Comparison of ENCODE assay signal across 8 cellular contexts in genomic region chr17:3636908-3637373, GRCh38. TPM values are rescaled to one million over a fixed set of nuclear protein-coding genes. Genes with fewer than 3 reads are reported as not detected.
DNase-seq lines count a peak whose midpoint lies in the region; ATAC-seq and TF ChIP-seq lines count a peak whose summit lies in the region.

No MANE protein-coding gene starts in this region.

- DNase-seq in AG09309 (ENCODE audit: low read depth) (no peak), Karpas-422 (no peak), GOT3 (lab: John Stamatoyannopoulos, UW) (no peak), dedifferentiated amniotic fluid mesenchymal stem cell (ENCODE audit: extremely low spot score) (no peak), NCI-H345 (lab: John Stamatoyannopoulos, UW) (no peak)

- H3K9me2 ChIP-seq in Karpas-422 (replicated peaks; ENCODE audit: insufficient read depth, low read length) = no peaks in the 10 kb centered on the region

- H3K27me3 ChIP-seq in Karpas-422 (ENCODE audit: low read length) (no peaks in the 10 kb centered on the region), muscle layer of duodenum (ENCODE audit: low read depth, low read length) (no peaks in the 10 kb centered on the region)

- peaks cover 33% of the 10 kb centered on the region for H3K79me2 ChIP-seq in Karpas-422 (ENCODE audit: low read length)

- H3K9ac ChIP-seq in Karpas-422 (ENCODE audit: low read length) = peak overlapping the region; percentile 89

- TF ChIP-seq CTCF in AG09309 (IDR thresholded peaks at IDR 0.05; ENCODE audit: control insufficient read depth, insufficient read depth, low read depth, low read length, missing control alignments) = no peak

- H3K9me3 ChIP-seq in Karpas-422 (ENCODE audit: low read length) (no peaks in the 10 kb centered on the region), muscle layer of duodenum (ENCODE audit: control insufficient read depth in 1 of 2, low read length in 2 of 2) (no peaks in the 10 kb centered on the region)

- H3K4me2 ChIP-seq in Karpas-422 (ENCODE audit: low read depth, low read length, poor library complexity, severe bottlenecking) = peak overlapping the region; percentile 95

- peaks cover 45% of the 10 kb centered on the region for H3K4me1 ChIP-seq in Karpas-422 (ENCODE audit: low read length)
- H3K4me1 ChIP-seq in muscle layer of duodenum (ENCODE audit: control insufficient read depth in 1 of 2, insufficient read depth in 2 of 2, low read length in 2 of 2) = peaks cover 0 to 22% of the 10 kb centered on the region in 2 donors

- H4K20me1 ChIP-seq in Karpas-422 (ENCODE audit: insufficient read depth, low read depth, low read length) = no peaks in the 10 kb centered on the region

- H3K27ac ChIP-seq in Karpas-422 (ENCODE audit: low read length) (peak overlapping the region; percentile 83), cingulate gyrus (ENCODE audit: low read depth, low read length) (peak overlapping the region; percentile 98), muscle layer of duodenum (ENCODE audit: low read length) (peak overlapping the region; percentile 84)

- H2AFZ ChIP-seq in Karpas-422 (ENCODE audit: low read length) = peak overlapping the region; percentile 89; the same call in 1 of the 2 replicates

- peak; percentile 9 for ATAC-seq in GM19467 (IDR thresholded peaks at IDR 0.05; ENCODE audit: unreplicated experiment)

- H3K4me3 ChIP-seq in AG09309 (ENCODE audit: control insufficient read depth, low read depth, low read length) (peak overlapping the region; percentile 62), Karpas-422 (ENCODE audit: low read length) (peak overlapping the region; percentile 99), muscle layer of duodenum (ENCODE audit: low read depth in 1 of 2, low read length in 2 of 2) (peak overlapping the region; percentile 80 to 98)

- H3K36me3 ChIP-seq in Karpas-422 (ENCODE audit: insufficient read depth, low read length) (no peaks in the 10 kb centered on the region), muscle layer of duodenum (ENCODE audit: control insufficient read depth in 1 of 2, insufficient read depth in 2 of 2, low read length in 2 of 2) (peaks cover 4% of the 10 kb centered on the region in 2 donors)

RNA-seq across cellular contexts. Expression of gene CTNS, which starts 0.4 kb away (rescaled TPM):
- 21.1 and 27.3 TPM in 2 replicates for total RNA-seq in Karpas-422 (2014; rRNA removed; shearing (Covaris generic); ENCODE audit: low replicate concordance)

RNA-seq across cellular contexts. Expression of gene SHPK, which starts 0.9 kb away (rescaled TPM):
- total RNA-seq in Karpas-422 (2014; rRNA removed; shearing (Covaris generic); ENCODE audit: low replicate concordance) = 5.4 and 11.6 TPM in 2 replicates

RNA-seq across cellular contexts. Expression of gene TRPV1, which starts 27.7 kb away (rescaled TPM):
- 3.3 and 4.3 TPM in 2 replicates for total RNA-seq in Karpas-422 (2014; rRNA removed; shearing (Covaris generic); ENCODE audit: low replicate concordance)

RNA-seq across cellular contexts. Expression of gene TAX1BP3, which starts 31.4 kb away (rescaled TPM):
- total RNA-seq in Karpas-422 (2014; rRNA removed; shearing (Covaris generic); ENCODE audit: low replicate concordance) = 31.5 and 39.5 TPM in 2 replicates

RNA-seq across cellular contexts. Expression of gene EMC6, which starts 31.7 kb away (rescaled TPM):
- 21.0 and 34.2 TPM in 2 replicates for total RNA-seq in Karpas-422 (2014; rRNA removed; shearing (Covaris generic); ENCODE audit: low replicate concordance)
